Comparison of ENCODE assay signal across 8 cellular contexts in the genomic region with DNA sequence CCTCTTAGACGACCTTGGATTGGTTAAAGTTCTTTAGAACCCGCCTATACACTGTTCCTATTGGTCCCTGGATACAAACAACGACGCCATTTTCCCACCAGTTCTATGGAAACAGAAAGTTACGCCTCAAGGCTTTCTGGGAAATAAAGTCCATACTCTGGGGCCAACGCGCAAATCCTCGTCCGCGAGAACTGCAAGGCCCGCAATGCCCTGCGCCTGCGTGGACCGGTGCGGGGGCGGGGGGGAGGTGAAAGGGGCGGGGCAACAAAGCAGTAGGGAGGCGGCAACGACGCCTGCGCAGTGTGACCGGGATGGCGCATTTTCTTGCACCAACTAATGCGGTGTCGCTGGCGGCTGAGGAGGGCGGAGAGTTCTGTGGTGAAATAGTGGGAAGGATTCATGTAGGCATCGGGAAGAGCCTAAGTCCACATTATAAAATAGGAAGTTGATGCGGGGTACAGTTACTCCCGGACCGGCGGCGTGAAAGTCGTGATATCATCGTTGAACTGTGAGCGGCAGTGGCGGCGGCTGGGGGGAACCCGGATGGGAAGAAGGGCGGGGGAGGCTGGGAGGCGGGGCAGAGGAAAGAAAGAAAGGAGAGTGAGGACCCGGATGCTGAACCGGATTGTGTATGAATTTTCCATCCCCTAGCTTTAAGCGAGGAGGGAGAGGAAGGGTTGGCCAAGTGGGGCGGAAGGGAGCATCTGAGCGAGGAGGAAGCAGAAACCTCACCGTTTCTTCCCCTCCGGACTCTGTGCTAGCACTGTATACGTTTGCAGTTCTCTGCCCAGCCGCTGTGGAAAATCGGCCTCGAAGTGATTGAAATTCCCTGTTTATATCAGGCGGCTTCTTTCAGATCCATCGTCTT. TPM values are rescaled to one million over a fixed set of nuclear protein-coding genes. Genes with fewer than 3 reads are reported as not detected.
DNase-seq lines count a peak whose midpoint lies in the region; ATAC-seq and TF ChIP-seq lines count a peak whose summit lies in the region.

A gene (plus strand): TSS at position 300 of the 868 bp plus-strand sequence. CDS start 6,695 bp downstream, outside the sequence.

- peaks cover 46% of the 10 kb centered on the region for H4K20me1 ChIP-seq in IMR-90 (ENCODE audit: insufficient read depth, low read length)
- H4K20me1 ChIP-seq in OCI-LY7 (ENCODE audit: insufficient read depth, low read length), result peaks cover 28% of the 10 kb centered on the region; the same call in 1 of the 2 replicates

- H4K5ac ChIP-seq in IMR-90 (ENCODE audit: low read depth, low read length), result peak within 1 kb of the TSS; percentile 78

- TF ChIP-seq CTCF in IMR-90 (conservative IDR thresholded peaks at IDR 0.05; ENCODE audit: low read depth, low read length), result peak; percentile 26; the same call in 1 of the 2 replicates
- no peak for TF ChIP-seq CTCF in OCI-LY7 (conservative IDR thresholded peaks at IDR 0.05; ENCODE audit: low read length)

- H2AK5ac ChIP-seq in IMR-90 (ENCODE audit: low read depth, low read length), result peak within 1 kb of the TSS; percentile 57

- 1% methylated on average over 16 of the region's 54 CpGs; no CpG with 5 or more reads in 1 of the 2 experiments for WGBS in IMR-90 (ENCODE audit: extremely low coverage in 2 of 2, insufficient read length in 1 of 2), 2 experiments

- dilution Hi-C loops in IMR-90 (cut with HindIII; ENCODE audit: low sequenced_read_pairs, unreplicated experiment), result no loop called here

- H2AK9ac ChIP-seq in IMR-90 (replicated peaks; ENCODE audit: low read depth, low read length, poor library complexity), result peak within 1 kb of the TSS; percentile 98

- no peak for TF ChIP-seq RAD21 in IMR-90 (IDR thresholded peaks at IDR 0.05; ENCODE audit: low read length)

- H3K9ac ChIP-seq in IMR-90 (ENCODE audit: low read depth, low read length), result peak within 1 kb of the TSS; percentile 98

- no peaks in the 10 kb centered on the region for H3K9me2 ChIP-seq in OCI-LY7 (ENCODE audit: insufficient read depth, low read length)

- POLR2A ChIA-PET in IMR-90 (lab: Charles Lee; ENCODE audit: unreplicated experiment) (no interaction called here), OCI-LY7 (lab: Charles Lee) (interaction anchor here (0.8 to 1.1 kb wide), 3 partner anchors 14 to 70 kb away, joined by 3 to 5 read pairs (median 3); no protein-coding TSS in a partner anchor)

- H3K56ac ChIP-seq in IMR-90 (ENCODE audit: extremely low read depth, insufficient read depth, low read length), result peak within 1 kb of the TSS; percentile 99

- peak within 1 kb of the TSS; percentile 98 for H2BK5ac ChIP-seq in IMR-90 (ENCODE audit: low read depth, low read length, poor library complexity, severe bottlenecking)

- no peaks in the 10 kb centered on the region for H3K9me3 ChIP-seq in IMR-90 (ENCODE audit: control insufficient read depth, insufficient read depth, low read length)
- H3K9me3 ChIP-seq in OCI-LY7 (ENCODE audit: low read length), result no peaks in the 10 kb centered on the region

- H3K36me3 ChIP-seq in IMR-90 (ENCODE audit: control insufficient read depth, insufficient read depth, low read length) (no peaks in the 10 kb centered on the region), OCI-LY7 (ENCODE audit: insufficient read depth, low read length) (peaks cover 49% of the 10 kb centered on the region)

- H3K4ac ChIP-seq in IMR-90 (ENCODE audit: low read depth, low read length), result peak within 1 kb of the TSS; percentile 97

- CTCF ChIA-PET in IMR-90 (lab: Yijun Ruan, JAX), result interaction anchor here (1.3 to 1.5 kb wide), 3 partner anchors 70 to 89 kb away, joined by 3 to 4 read pairs (median 3); no protein-coding TSS in a partner anchor
- CTCF ChIA-PET in OCI-LY7 (lab: Charles Lee; ENCODE audit: unreplicated experiment), result no interaction called here

- H3K9me1 ChIP-seq in IMR-90 (ENCODE audit: insufficient read depth, low read length), result no peaks in the 10 kb centered on the region; the same call in 1 of the 2 replicates

- in situ Hi-C loops in IMR-90 (cut with MboI; ENCODE audit: low sequenced_read_pairs), result no loop called here

- H2BK20ac ChIP-seq in IMR-90 (ENCODE audit: low read depth, low read length), result peak within 1 kb of the TSS; percentile 76; the same call in 1 of the 2 replicates

- peak within 1 kb of the TSS; percentile 99 for H3K23ac ChIP-seq in IMR-90 (ENCODE audit: low read depth, low read length)

- H3K4me2 ChIP-seq in IMR-90 (ENCODE audit: low read depth, low read length) (peak within 1 kb of the TSS; percentile 98), OCI-LY7 (ENCODE audit: low read length) (peak within 1 kb of the TSS; percentile 92)

- H3K18ac ChIP-seq in IMR-90 (ENCODE audit: low read depth, low read length), result peak within 1 kb of the TSS; percentile 92

- no peaks in the 10 kb centered on the region for H3K27me3 ChIP-seq in IMR-90 (ENCODE audit: control insufficient read depth, insufficient read depth, low read length)

- DNase-seq in DMS114 treated with DMSO at 0.1 percent for 48 hours (lab: John Stamatoyannopoulos, UW; ENCODE audit: unreplicated experiment), result peak; percentile 99
- peak; percentile 100 for DNase-seq in IMR-90
- peak; percentile 100 for DNase-seq in OCI-LY7 (ENCODE audit: low spot score)
- DNase-seq in activated T-cell treated with anti-CD3 and anti-CD28 coated beads for 1 hour (ENCODE audit: low read depth), result peak; percentile 99
- peak; percentile 93 for DNase-seq in epidermal melanocyte (ENCODE audit: insufficient read length, low spot score)
- DNase-seq in midbrain (lab: John Stamatoyannopoulos, UW), result peak; percentile 100
- peak; percentile 97 to 99 for DNase-seq in stimulated activated CD8-positive, alpha-beta memory T cell treated with anti-CD3 and anti-CD28 coated beads, Interleukin-2, amount 100 ng/mL, for 1 hour (ENCODE audit: low read depth in 2 of 2)

- H3K4me3 ChIP-seq in IMR-90 (ENCODE audit: insufficient read depth, low read depth, low read length), result peak within 1 kb of the TSS; percentile 78
- peak within 1 kb of the TSS; percentile 96 for H3K4me3 ChIP-seq in OCI-LY7 (ENCODE audit: low read depth, low read length, poor library complexity, severe bottlenecking)

- peak within 1 kb of the TSS; percentile 89 for H4K91ac ChIP-seq in IMR-90 (ENCODE audit: insufficient read depth, low read depth, low read length)

- peak; percentile 87 for TF ChIP-seq POLR2A in IMR-90 (IDR thresholded peaks at IDR 0.05; ENCODE audit: low read depth, low read length)

- intact Hi-C loops in IMR-90 (cut with micrococcal nuclease), result loop anchor here (1.0 kb wide), 2 partner anchors 39 to 87 kb away; a partner anchor contains a TSS
- intact Hi-C loops in OCI-LY7 (cut with micrococcal nuclease; ENCODE audit: unreplicated experiment), result loop anchor here (1.0 to 5.0 kb wide), 7 partner anchors 75 to 954 kb away; a partner anchor contains a TSS

- H2AFZ ChIP-seq in IMR-90 (replicated peaks; ENCODE audit: low read length, poor library complexity) (peak within 1 kb of the TSS; percentile 97), OCI-LY7 (ENCODE audit: low read length) (peak within 1 kb of the TSS; percentile 63)

- H3K4me1 ChIP-seq in IMR-90 (ENCODE audit: control insufficient read depth, insufficient read depth, low read length), result no peaks in the 10 kb centered on the region; the same call in 1 of the 2 replicates
- peaks cover 44% of the 10 kb centered on the region for H3K4me1 ChIP-seq in OCI-LY7 (ENCODE audit: insufficient read depth, low read length, poor library complexity, severe bottlenecking)

- H3K14ac ChIP-seq in IMR-90 (replicated peaks; ENCODE audit: low read depth, low read length), result peak within 1 kb of the TSS; percentile 100

- peak within 1 kb of the TSS; percentile 85 for H2BK120ac ChIP-seq in IMR-90 (ENCODE audit: low read depth, low read length)

- peaks cover 0 to 33% of the 10 kb centered on the region in 2 experiments; a peak in 3 of 4 replicates for H3K79me1 ChIP-seq in IMR-90 (ENCODE audit: low read depth in 1 of 2, low read length in 2 of 2)

- H3K27ac ChIP-seq in IMR-90 (ENCODE audit: insufficient read depth, low read length) (peak within 1 kb of the TSS; percentile 94), OCI-LY7 (ENCODE audit: low read depth, low read length, poor library complexity, severe bottlenecking) (peak within 1 kb of the TSS; percentile 91)

- BruUV-seq in IMR-90 (replicated peaks; lab: Mats Ljungman, UMichigan), result no TSS peak
- BruUV-seq in OCI-LY7 (replicated peaks; lab: Mats Ljungman, UMichigan), result no TSS peak

- H3K79me2 ChIP-seq in OCI-LY7 (ENCODE audit: insufficient read depth, low read depth, low read length), result peaks cover 87% of the 10 kb centered on the region

- H4K8ac ChIP-seq in IMR-90 (ENCODE audit: low read depth in 2 of 2, low read length in 2 of 2), result peak within 1 kb of the TSS; percentile 67 to 99

- ATAC-seq in GM21529 (IDR thresholded peaks at IDR 0.05; ENCODE audit: unreplicated experiment), result peak; percentile 65
- ATAC-seq in IMR-90 (ENCODE audit: low read depth), result peak; percentile 84

- H2BK15ac ChIP-seq in IMR-90 (ENCODE audit: low read depth, low read length), result peak within 1 kb of the TSS; percentile 52; the same call in 1 of the 3 replicates

TF ChIP-seq in IMR-90, 13 proteins besides CTCF, POLR2A, EP300 and RAD21 (continues in another document):
- TF ChIP-seq, protein P1, sequence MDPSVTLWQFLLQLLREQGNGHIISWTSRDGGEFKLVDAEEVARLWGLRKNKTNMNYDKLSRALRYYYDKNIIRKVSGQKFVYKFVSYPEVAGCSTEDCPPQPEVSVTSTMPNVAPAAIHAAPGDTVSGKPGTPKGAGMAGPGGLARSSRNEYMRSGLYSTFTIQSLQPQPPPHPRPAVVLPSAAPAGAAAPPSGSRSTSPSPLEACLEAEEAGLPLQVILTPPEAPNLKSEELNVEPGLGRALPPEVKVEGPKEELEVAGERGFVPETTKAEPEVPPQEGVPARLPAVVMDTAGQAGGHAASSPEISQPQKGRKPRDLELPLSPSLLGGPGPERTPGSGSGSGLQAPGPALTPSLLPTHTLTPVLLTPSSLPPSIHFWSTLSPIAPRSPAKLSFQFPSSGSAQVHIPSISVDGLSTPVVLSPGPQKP (IDR thresholded peaks at IDR 0.05; ENCODE audit: borderline replicate concordance, low read depth, low read length), result no peak
- TF ChIP-seq MXI1 (IDR thresholded peaks at IDR 0.05; ENCODE audit: borderline replicate concordance, low read depth, low read length) (0 out of 2 replicates have a peak, but pooled peaks have one; percentile 16), RFX5 (IDR thresholded peaks at IDR 0.05; ENCODE audit: low read depth, low read length) (no peak), BHLHE40 (IDR thresholded peaks at IDR 0.05; ENCODE audit: low read depth, low read length) (no peak), CHD1 (IDR thresholded peaks at IDR 0.05; ENCODE audit: low read depth, low read length) (no peak), NFE2L2 (IDR thresholded peaks at IDR 0.05; ENCODE audit: low read depth, low read length) (no peak), CEBPB (IDR thresholded peaks at IDR 0.05; ENCODE audit: low read depth, low read length) (peak; percentile 12; the same call in 1 of the 2 replicates), MAFK (IDR thresholded peaks at IDR 0.05; ENCODE audit: low read depth, low read length) (no peak)

RNA-seq across cellular contexts. Expression of the gene that starts here (rescaled TPM):
- 21.5 and 23.1 TPM in 2 replicates for total RNA-seq in IMR-90 (2012; rRNA removed)
- polyA plus RNA-seq in IMR-90 (2012; rRNA removed), result 11.9 and 16.4 TPM in 2 replicates
- polyA plus RNA-seq in IMR-90 (2012; cell fraction: cytosol; rRNA removed), result 2.2 TPM in 2 replicates
- 0.34 and 5.8 TPM in 2 replicates for polyA plus RNA-seq in IMR-90 (2012; cell fraction: nucleus; rRNA removed; ENCODE audit: low replicate concordance)
- 8.0 and 21.9 TPM in 2 replicates for total RNA-seq in OCI-LY7 (2014; rRNA removed; shearing (Covaris generic))
- total RNA-seq in OCI-LY7 (2022), result 27.3 and 30.8 TPM in 2 replicates

Comparison
In these comparisons a context has a peak if more than half of its experiments do, and no peak if none do; other contexts are left out.
1. Peak in every context shown above with its lines: DNase-seq, ATAC-seq, H3K4me3 ChIP-seq and H3K27ac ChIP-seq.